1 cellular context compared by ENCODE assay signal in the genomic region with DNA sequence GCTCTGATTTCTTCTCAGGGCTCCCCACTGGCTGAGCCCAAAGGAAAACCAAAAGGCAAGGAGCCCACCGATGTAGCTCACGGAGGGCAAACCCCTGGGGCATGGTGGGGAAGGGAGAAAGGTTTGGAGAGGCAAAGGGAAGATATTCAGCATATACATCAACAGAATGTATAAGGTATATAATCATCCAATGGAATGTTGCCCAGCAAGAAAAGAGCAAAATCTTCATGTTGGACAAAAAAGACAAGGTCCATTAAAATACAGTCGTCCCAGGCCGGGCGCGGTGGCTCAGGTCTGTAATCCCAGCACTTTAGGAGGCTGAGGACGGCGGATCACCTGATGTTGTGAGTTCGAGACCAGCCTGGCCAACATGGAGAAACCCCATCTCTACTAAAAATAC.
A peak's percentile ranks its signal among the peaks of the same experiment; 100 is the strongest.
TF ChIP-seq lines count a peak whose summit lies in the region.

No MANE protein-coding gene starts in this region.

TF ChIP-seq in GM12878, 131 proteins besides CTCF, POLR2A, EP300 and RAD21:
- no peak for TF ChIP-seq STAT1 (conservative IDR thresholded peaks at IDR 0.05)
- TF ChIP-seq MXI1 (IDR thresholded peaks at IDR 0.05; ENCODE audit: low read depth, low read length), result 0 out of 2 replicates have a peak, but pooled peaks have one; percentile 6
- 0 out of 2 replicates have a peak, but pooled peaks have one; percentile 4 for TF ChIP-seq STAT3 (IDR thresholded peaks at IDR 0.05; ENCODE audit: low read depth, low read length)
- TF ChIP-seq ZBED1 (IDR thresholded peaks at IDR 0.05; ENCODE audit: borderline replicate concordance), result no peak
- TF ChIP-seq SMC3 (IDR thresholded peaks at IDR 0.05; ENCODE audit: borderline replicate concordance, low read length), result no peak
- 0 out of 2 replicates have a peak, but pooled peaks have one; percentile 16 for TF ChIP-seq RCOR1 (conservative IDR thresholded peaks at IDR 0.05; ENCODE audit: low read depth, low read length)
